Comparison of ENCODE assay signal across 7 cellular contexts in the genomic region with DNA sequence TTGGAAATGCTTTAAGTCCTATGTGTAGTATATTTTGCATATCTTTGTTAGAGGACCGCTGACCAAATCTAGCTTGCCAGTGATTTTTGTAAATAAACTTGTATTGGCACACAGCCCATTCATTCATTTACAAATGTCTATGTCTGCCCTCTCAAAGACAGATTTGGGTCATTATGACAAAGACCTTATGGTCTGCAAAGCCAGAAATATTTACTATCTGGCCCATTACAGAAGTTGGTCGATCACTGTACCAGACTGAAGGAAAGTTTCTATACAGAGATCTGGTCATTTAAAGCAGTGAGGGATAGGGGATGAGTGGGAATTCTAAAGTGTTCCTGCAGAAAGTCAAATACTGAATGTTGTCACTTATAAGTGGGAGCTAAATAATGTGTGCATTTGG.
"Had no signal": no experiment of that assay in that cellular context is flagged by ENCODE, and none has a peak within 500 bp of the region (broad histone marks: within the 10 kb centered on the region; RNA-seq: fewer than 3 reads in every experiment).

No MANE protein-coding gene starts in this region.

- H2AFZ ChIP-seq: hepatocyte had no signal

- H3K4me3 ChIP-seq: hepatocyte, pancreas, thoracic aorta had no signal

- H3K9me3 ChIP-seq: pancreas, thoracic aorta had no signal

- H3K4me2 ChIP-seq: hepatocyte had no signal

- H3K36me3 ChIP-seq: pancreas, thoracic aorta had no signal

- DNase-seq: activated CD4-positive, alpha-beta T cell treated with anti-CD3 and anti-CD28 coated beads, Interleukin-2, amount 50 U/mL, for 1 hour; activated T-cell treated with anti-CD3 and anti-CD28 coated beads for 4 hours; kidney; pancreas; stimulated activated CD4-positive, alpha-beta T cell treated with anti-CD3 and anti-CD28 coated beads, Interleukin-4, amount 100 ng/mL, for 4 hours had no signal

- H3K27me3 ChIP-seq: hepatocyte, pancreas had no signal

- H3K27ac ChIP-seq: hepatocyte, pancreas, thoracic aorta had no signal
